Comparison of ENCODE assay signal across 10 cellular contexts in the genomic region with DNA sequence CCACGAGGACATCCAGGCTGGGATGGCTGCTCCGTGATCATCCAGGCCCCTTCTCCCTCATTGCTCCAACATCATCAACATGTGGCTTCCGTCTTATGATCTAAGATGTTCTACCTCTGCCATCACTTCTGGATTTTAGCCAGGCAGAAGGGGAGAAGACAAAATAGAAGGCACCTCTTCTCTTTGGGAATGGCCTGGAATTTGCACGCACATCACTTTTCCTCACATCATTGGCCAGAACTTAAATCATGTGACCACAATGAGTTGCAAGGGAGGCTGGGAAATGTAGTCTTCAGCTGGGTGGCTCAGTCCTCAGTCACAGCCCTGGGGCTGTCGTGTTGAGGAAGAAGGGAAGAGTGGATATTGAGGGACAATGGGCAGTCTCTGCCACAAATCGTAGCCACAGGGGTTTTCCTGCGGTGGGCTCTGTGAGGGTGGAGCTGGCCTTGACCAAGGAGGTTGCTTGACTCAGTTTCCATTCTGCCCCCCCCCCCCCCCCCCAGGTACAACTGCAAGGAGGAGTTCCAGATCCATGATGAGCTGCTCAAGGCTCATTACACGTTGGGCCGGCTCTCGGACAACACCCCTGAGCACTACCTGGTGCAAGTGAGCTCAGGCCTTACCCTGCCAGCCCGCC. TPM values are rescaled to one million over a fixed set of nuclear protein-coding genes. Genes with fewer than 3 reads are reported as not detected.
DNase-seq lines count a peak whose midpoint lies in the region; ATAC-seq, FAIRE-seq and TF ChIP-seq lines count a peak whose summit lies in the region.
"Had no signal": no experiment of that assay in that cellular context is flagged by ENCODE, and none has a peak within 500 bp of the region (broad histone marks: within the 10 kb centered on the region; RNA-seq: fewer than 3 reads in every experiment).

No MANE protein-coding gene starts in this region.

- no peaks in the 10 kb centered on the region for H3K36me3 Mint-ChIP-seq in T-cell
- H3K36me3 Mint-ChIP-seq: activated naive CD8-positive, alpha-beta T cell treated with anti-CD3 and anti-CD28 coated beads, Interleukin-2, amount 10 ng/mL, durations not matched to agents 7 days and 5 days had no signal

- ATAC-seq in T-cell (replicated peaks in 1 of 4) = no peak

- CTCF ChIA-PET in T-cell (lab: Charles Lee) = interaction anchor here in 1 of 2 donors (0.6 kb wide), 1 partner anchor 33 kb away, joined by 4 read pairs; no protein-coding TSS in a partner anchor

- POLR2A ChIA-PET in T-cell (lab: Charles Lee) = interaction anchor here in 1 of 2 donors (0.7 kb wide), 1 partner anchor 868 kb away, joined by 3 read pairs; no protein-coding TSS in a partner anchor

- peaks cover 0 to 6% (median 0%) of the 10 kb centered on the region in 3 donors for H3K4me1 Mint-ChIP-seq in T-cell

- no peak overlapping the region for H3K4me3 Mint-ChIP-seq in T-cell
- H3K4me3 Mint-ChIP-seq: activated naive CD8-positive, alpha-beta T cell treated with anti-CD3 and anti-CD28 coated beads, Interleukin-2, amount 10 ng/mL, durations not matched to agents 7 days and 5 days; stimulated activated naive CD8-positive, alpha-beta T cell treated with anti-CD3 and anti-CD28 coated beads, Interleukin-15, Interleukin-2, amounts not matched to agents 100 ng/mL and 50 ng/mL, for 24 hours had no signal

- H3K27ac Mint-ChIP-seq in T-cell = no peak overlapping the region
- H3K27ac Mint-ChIP-seq: activated naive CD8-positive, alpha-beta T cell treated with anti-CD3 and anti-CD28 coated beads, Interleukin-2, amount 10 ng/mL, durations not matched to agents 7 days and 5 days; stimulated activated naive CD8-positive, alpha-beta T cell treated with anti-CD3 and anti-CD28 coated beads, Interleukin-15, Interleukin-2, amounts not matched to agents 100 ng/mL and 50 ng/mL, for 24 hours had no signal

- no peak for TF ChIP-seq CTCF in foreskin fibroblast (IDR thresholded peaks at IDR 0.05; ENCODE audit: low read depth, low read length)

- FAIRE-seq in RCC 7860 (lab: Jason Lieb, UNC) = no peak
- peak; percentile 98 for FAIRE-seq in urothelium cell line (lab: Jason Lieb, UNC)

- no peaks in the 10 kb centered on the region for H3K9me3 Mint-ChIP-seq in T-cell
- H3K9me3 Mint-ChIP-seq: activated naive CD8-positive, alpha-beta T cell treated with anti-CD3 and anti-CD28 coated beads, Interleukin-2, amount 10 ng/mL, durations not matched to agents 7 days and 5 days; stimulated activated naive CD8-positive, alpha-beta T cell treated with anti-CD3 and anti-CD28 coated beads, Interleukin-15, Interleukin-2, amounts not matched to agents 100 ng/mL and 50 ng/mL, for 24 hours had no signal

- H3K4me3 ChIP-seq in foreskin fibroblast (ENCODE audit: low read depth in 1 of 2, low read length in 2 of 2) = no peak overlapping the region

- peak; percentile 17 for DNase-seq in stimulated activated CD4-positive, alpha-beta T cell treated with anti-CD3 and anti-CD28 coated beads, Interleukin-15, amount 100 ng/mL, for 24 hours
- DNase-seq in stimulated activated CD4-positive, alpha-beta T cell treated with anti-CD3 and anti-CD28 coated beads, Interleukin-4, amount 100 ng/mL, for 4 hours = no peak
- DNase-seq in RCC 7860 (ENCODE audit: low spot score) (peak; percentile 11), foreskin fibroblast (peak; percentile 43 to 78), urothelium cell line (ENCODE audit: low spot score) (peak; percentile 77), SHP77 treated with DMSO at 0.1 percent for 48 hours (lab: John Stamatoyannopoulos, UW) (no peak), T-cell (no peak), NCI-H146 (lab: John Stamatoyannopoulos, UW) (no peak)
- DNase-seq: activated naive CD8-positive, alpha-beta T cell treated with anti-CD3 and anti-CD28 coated beads, Interleukin-2, amount 10 ng/mL, durations not matched to agents 7 days and 5 days had no signal

- no peaks in the 10 kb centered on the region for H3K27me3 Mint-ChIP-seq in T-cell
- H3K27me3 Mint-ChIP-seq: activated naive CD8-positive, alpha-beta T cell treated with anti-CD3 and anti-CD28 coated beads, Interleukin-2, amount 10 ng/mL, durations not matched to agents 7 days and 5 days; stimulated activated naive CD8-positive, alpha-beta T cell treated with anti-CD3 and anti-CD28 coated beads, Interleukin-15, Interleukin-2, amounts not matched to agents 100 ng/mL and 50 ng/mL, for 24 hours had no signal

RNA-seq across cellular contexts. Expression of a gene that starts 50.3 kb away (rescaled TPM):
- under 1 TPM; 0.10 to 0.38 (median 0.13) TPM for total RNA-seq in T-cell

Comparison
In these comparisons a context has a peak if more than half of its experiments do, and no peak if none do; other contexts are left out.
1. DNase-seq: peak in stimulated activated CD4-positive, alpha-beta T cell treated with anti-CD3 and anti-CD28 coated beads, Interleukin-15, amount 100 ng/mL, for 24 hours (single experiment), RCC 7860 (single experiment), foreskin fibroblast (2 of 2) and urothelium cell line (single experiment); none in stimulated activated CD4-positive, alpha-beta T cell treated with anti-CD3 and anti-CD28 coated beads, Interleukin-4, amount 100 ng/mL, for 4 hours (0 of 2), SHP77 treated with DMSO at 0.1 percent for 48 hours (single experiment), T-cell (0 of 34) and NCI-H146 (single experiment).